Comparison of ENCODE assay signal across 10 cellular contexts in genomic region chr3:197371521-197372075, GRCh38.
DNase-seq lines count a peak whose midpoint lies in the region; ATAC-seq and TF ChIP-seq lines count a peak whose summit lies in the region.
"Had no signal": no experiment of that assay in that cellular context is flagged by ENCODE, and none has a peak within 500 bp of the region (broad histone marks: within the 10 kb centered on the region; RNA-seq: fewer than 3 reads in every experiment).

No MANE protein-coding gene starts in this region.

- no peak overlapping the region for H3K9ac ChIP-seq in fibroblast of lung (ENCODE audit: insufficient read depth, low read length)

- H3K4me1 ChIP-seq in fibroblast of lung (ENCODE audit: control insufficient read depth, extremely low read depth, insufficient read depth, low read length): peaks cover 17% of the 10 kb centered on the region

- TF ChIP-seq CTCF in fibroblast of lung (conservative IDR thresholded peaks at IDR 0.05 in 1 of 2, IDR thresholded peaks at IDR 0.05 in 1 of 2; ENCODE audit: low read depth in 1 of 2, low read length in 2 of 2): no peak
- no peak for TF ChIP-seq CTCF in GM20000 (IDR thresholded peaks at IDR 0.05; ENCODE audit: extremely low read depth, missing control alignments)

- ATAC-seq in HG02938 (IDR thresholded peaks at IDR 0.05; ENCODE audit: unreplicated experiment) (no peak), left lobe of liver (no peak)

- no peak overlapping the region for H3K4me3 ChIP-seq in fibroblast of lung (replicated peaks in 1 of 4; ENCODE audit: control extremely low read depth in 1 of 4, insufficient read depth in 1 of 4, low read depth in 3 of 4, low read length in 4 of 4)

- DNase-seq in DMS 273 (lab: John Stamatoyannopoulos, UW; ENCODE audit: unreplicated experiment) (peak; percentile 53), DMS 273 treated with DMSO at 0.1 percent for 48 hours (lab: John Stamatoyannopoulos, UW) (no peak), NCI-H524 (lab: John Stamatoyannopoulos, UW) (peak; percentile 99 to 100), fibroblast of lung (ENCODE audit: low read depth in 2 of 2) (peak in 1 of 2 donors; percentile 68), GM20000 (ENCODE audit: low spot score) (no peak), left lobe of liver (ENCODE audit: low spot score) (no peak)
- DNase-seq: left ventricle myocardium superior had no signal

- H3K27ac ChIP-seq in fibroblast of lung (ENCODE audit: insufficient read depth, low read length) (peak overlapping the region; percentile 29), temporal lobe (ENCODE audit: low read depth, low read length) (peak overlapping the region; percentile 97)
- H3K27ac ChIP-seq: 22Rv1 had no signal

- no peaks in the 10 kb centered on the region for H4K20me1 ChIP-seq in fibroblast of lung (ENCODE audit: control insufficient read depth, extremely low read depth, insufficient read depth, low read length)

- no peaks in the 10 kb centered on the region for H3K9me3 ChIP-seq in fibroblast of lung (ENCODE audit: control insufficient read depth, insufficient read depth, low read depth, low read length)

- no peak overlapping the region for H2AFZ ChIP-seq in fibroblast of lung (ENCODE audit: low read length)

- H3K4me2 ChIP-seq in fibroblast of lung (ENCODE audit: extremely low read depth, insufficient read depth, low read length): peak overlapping the region; percentile 56

- no peaks in the 10 kb centered on the region for H3K36me3 ChIP-seq in fibroblast of lung (ENCODE audit: control insufficient read depth, insufficient read depth, low read length)

- H3K79me2 ChIP-seq in fibroblast of lung (ENCODE audit: control insufficient read depth, insufficient read depth, low read length): no peaks in the 10 kb centered on the region

- H3K27me3 ChIP-seq in fibroblast of lung (ENCODE audit: control insufficient read depth, insufficient read depth, low read length): no peaks in the 10 kb centered on the region

Comparison
In these comparisons a context has a peak if more than half of its experiments do, and no peak if none do; other contexts are left out.
1. DNase-seq: peak in DMS 273 (single experiment) and NCI-H524 (2 of 2); none in DMS 273 treated with DMSO at 0.1 percent for 48 hours (single experiment), GM20000 (single experiment) and left lobe of liver (single experiment).